Comparison of ENCODE assay signal across 22 cellular contexts in the genomic region with DNA sequence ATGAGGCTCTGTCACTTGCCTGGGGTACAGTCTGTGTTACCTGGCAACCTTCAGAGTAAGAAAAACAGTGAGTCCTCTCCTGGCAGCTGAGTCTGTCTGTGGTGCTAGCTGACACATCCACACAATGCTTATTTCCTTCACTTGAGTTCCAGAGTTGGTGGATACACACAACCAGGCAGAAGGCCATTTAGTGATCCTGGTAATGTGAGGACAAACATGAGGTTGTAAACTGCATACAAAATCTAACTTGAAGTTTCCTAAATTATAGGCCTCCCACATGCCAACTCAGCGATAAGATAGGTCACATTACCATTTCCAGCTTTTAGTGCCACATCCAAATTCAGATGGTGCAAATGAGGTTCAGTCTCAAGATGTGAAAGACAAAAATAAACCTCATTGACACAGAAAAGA.
A peak's percentile ranks its signal among the peaks of the same experiment; 100 is the strongest.
DNase-seq lines count a peak whose midpoint lies in the region; ATAC-seq and TF ChIP-seq lines count a peak whose summit lies in the region.
"Had no signal": no experiment of that assay in that cellular context is flagged by ENCODE, and none has a peak within 500 bp of the region (broad histone marks: within the 10 kb centered on the region; RNA-seq: fewer than 3 reads in every experiment).

No MANE protein-coding gene starts in this region.

- H3K9me3 ChIP-seq in breast epithelium (no peaks in the 10 kb centered on the region), right cardiac atrium (ENCODE audit: control insufficient read depth, low read length) (no peaks in the 10 kb centered on the region), spleen (no peaks in the 10 kb centered on the region)
- H3K9me3 ChIP-seq: BE2C, neutrophil, stomach, transverse colon had no signal

- H3K4me3 ChIP-seq in breast epithelium, result no peak overlapping the region
- no peak overlapping the region for H3K4me3 ChIP-seq in right cardiac atrium (ENCODE audit: low read length)
- H3K4me3 ChIP-seq in spleen, result no peak overlapping the region
- H3K4me3 ChIP-seq: stomach, transverse colon had no signal

- no peak for TF ChIP-seq POLR2A in breast epithelium (IDR thresholded peaks at IDR 0.05)
- TF ChIP-seq POLR2A in spleen (IDR thresholded peaks at IDR 0.05), result no peak

- no peaks in the 10 kb centered on the region for H3K27me3 Mint-ChIP-seq in MCF 10A (ENCODE audit: insufficient read depth, unreplicated experiment)
- no peaks in the 10 kb centered on the region for H3K27me3 Mint-ChIP-seq in activated T-cell treated with anti-CD3 and anti-CD28 coated beads, Interleukin-2, amount 50 U/mL, for 72 hours (ENCODE audit: low read depth)
- H3K27me3 Mint-ChIP-seq: activated T-cell treated with anti-CD3 and anti-CD28 coated beads, Interleukin-2, amount 50 U/mL, for 24 hours had no signal

- WGBS in right cardiac atrium, result 76% methylated on average over 1 of the region's 1 CpG
- WGBS in spleen, 5 donors, result 63 to 76% (median 74%) methylated on average over 1 of the region's 1 CpG

- H3K36me3 Mint-ChIP-seq in MCF 10A (ENCODE audit: insufficient read depth, unreplicated experiment), result peaks cover 27% of the 10 kb centered on the region
- peaks cover 0 to 2% of the 10 kb centered on the region in 2 donors for H3K36me3 Mint-ChIP-seq in activated T-cell treated with anti-CD3 and anti-CD28 coated beads, Interleukin-2, amount 50 U/mL, for 72 hours (ENCODE audit: insufficient read depth in 2 of 2)

- no peak overlapping the region for H3K4me3 Mint-ChIP-seq in MCF 10A (ENCODE audit: unreplicated experiment)
- H3K4me3 Mint-ChIP-seq in activated T-cell treated with anti-CD3 and anti-CD28 coated beads, Interleukin-2, amount 50 U/mL, for 72 hours, result no peak overlapping the region
- H3K4me3 Mint-ChIP-seq: activated T-cell treated with anti-CD3 and anti-CD28 coated beads, Interleukin-2, amount 50 U/mL, for 24 hours had no signal

- peak; percentile 82 to 86 for ATAC-seq in right cardiac atrium
- ATAC-seq in activated T-cell treated with anti-CD3 and anti-CD28 coated beads, Interleukin-2, amount 50 U/mL, for 72 hours (replicated peaks in 1 of 2), result no peak

- H3K4me1 ChIP-seq in breast epithelium (no peaks in the 10 kb centered on the region), right cardiac atrium (ENCODE audit: control insufficient read depth, insufficient read depth, low read length) (no peaks in the 10 kb centered on the region), spleen (no peaks in the 10 kb centered on the region)
- H3K4me1 ChIP-seq: stomach, transverse colon had no signal

- TF ChIP-seq CTCF in MCF 10A (IDR thresholded peaks at IDR 0.05; ENCODE audit: unreplicated experiment) (no peak), breast epithelium (IDR thresholded peaks at IDR 0.05) (no peak), spleen (IDR thresholded peaks at IDR 0.05 in 8 of 11, conservative IDR thresholded peaks at IDR 0.05 in 3 of 11) (no peak)

- POLR2A ChIA-PET in MCF 10A (lab: Yijun Ruan, JAX), result interaction anchor here (0.8 to 1.0 kb wide), 3 partner anchors 21 to 229 kb away, joined by 3 read pairs; no protein-coding TSS in a partner anchor

- H3K4me1 Mint-ChIP-seq in MCF 10A (ENCODE audit: insufficient read depth, unreplicated experiment), result no peaks in the 10 kb centered on the region
- H3K4me1 Mint-ChIP-seq in activated T-cell treated with anti-CD3 and anti-CD28 coated beads, Interleukin-2, amount 50 U/mL, for 72 hours (ENCODE audit: low read depth), result no peaks in the 10 kb centered on the region

- no peaks in the 10 kb centered on the region for H3K9me3 Mint-ChIP-seq in MCF 10A (ENCODE audit: unreplicated experiment)
- no peaks in the 10 kb centered on the region for H3K9me3 Mint-ChIP-seq in activated T-cell treated with anti-CD3 and anti-CD28 coated beads, Interleukin-2, amount 50 U/mL, for 72 hours
- H3K9me3 Mint-ChIP-seq: activated T-cell treated with anti-CD3 and anti-CD28 coated beads, Interleukin-2, amount 50 U/mL, for 24 hours had no signal

- H3K27me3 ChIP-seq in breast epithelium (no peaks in the 10 kb centered on the region), right cardiac atrium (ENCODE audit: control insufficient read depth, insufficient read depth) (no peaks in the 10 kb centered on the region), spleen (replicated peaks in 1 of 7) (no peaks in the 10 kb centered on the region)
- H3K27me3 ChIP-seq: BE2C, stomach, transverse colon had no signal

- BruUV-seq in MCF 10A (replicated peaks; lab: Mats Ljungman, UMichigan), result no TSS peak

- DNase-seq in MCF 10A (ENCODE audit: unreplicated experiment) (no peak), breast epithelium (ENCODE audit: low spot score in 2 of 2) (no peak), astrocyte of the hippocampus (ENCODE audit: low read depth, low spot score) (peak; percentile 56), right cardiac atrium (no peak), superior temporal gyrus (ENCODE audit: extremely low spot score) (peak; percentile 51), spleen (no peak), NCI-H526 (lab: John Stamatoyannopoulos, UW) (no peak)
- DNase-seq in activated T-cell treated with anti-CD3 and anti-CD28 coated beads, Interleukin-2, amount 50 U/mL, for 72 hours, result no peak
- DNase-seq: 8988T; activated naive CD4-positive, alpha-beta T cell; activated T-cell treated with anti-CD3 and anti-CD28 coated beads, Interleukin-2, amount 50 U/mL, for 24 hours; amniotic stem cell; BE2C; DMS79 treated with DMSO at 0.1 percent for 48 hours; HCEC 1CT; NCI-H524 treated with DMSO at 0.1 percent for 48 hours; retina; RPMI8226; stimulated activated CD4-positive, alpha-beta T cell treated with anti-CD3 and anti-CD28 coated beads, Interleukin-15, amount 100 ng/mL, for 24 hours; stomach; transverse colon had no signal

- H3K36me3 ChIP-seq in breast epithelium (no peaks in the 10 kb centered on the region), spleen (peaks cover 0 to 15% (median 0%) of the 10 kb centered on the region in 6 donors)
- H3K36me3 ChIP-seq: neutrophil, transverse colon had no signal

- CTCF ChIA-PET in MCF 10A (lab: Yijun Ruan, JAX), result no interaction called here

- no peak overlapping the region for H3K27ac ChIP-seq in breast epithelium
- no peak overlapping the region for H3K27ac ChIP-seq in right cardiac atrium (ENCODE audit: low read length)
- H3K27ac ChIP-seq in spleen, result no peak overlapping the region
- H3K27ac ChIP-seq: neutrophil, stomach, transverse colon had no signal

- peak overlapping the region; percentile 59 for H3K27ac Mint-ChIP-seq in MCF 10A (ENCODE audit: low read depth, unreplicated experiment)
- no peak overlapping the region for H3K27ac Mint-ChIP-seq in activated T-cell treated with anti-CD3 and anti-CD28 coated beads, Interleukin-2, amount 50 U/mL, for 72 hours
- H3K27ac Mint-ChIP-seq: activated T-cell treated with anti-CD3 and anti-CD28 coated beads, Interleukin-2, amount 50 U/mL, for 24 hours had no signal

- intact Hi-C loops in MCF 10A (cut with micrococcal nuclease) (no loop called here), breast epithelium (cut with DNase I; ENCODE audit: low total_unique reads) (no loop called here), right cardiac atrium (cut with DNase I) (no loop called here), spleen (cut with DNase I; ENCODE audit: low total_unique reads) (no loop called here)

Comparison
In these comparisons a context has a peak if more than half of its experiments do, and no peak if none do; other contexts are left out.
1. DNase-seq: peak in astrocyte of the hippocampus (single experiment) and superior temporal gyrus (single experiment); none in MCF 10A (single experiment), breast epithelium (0 of 2), right cardiac atrium (0 of 3), spleen (single experiment), activated T-cell treated with anti-CD3 and anti-CD28 coated beads, Interleukin-2, amount 50 U/mL, for 72 hours (0 of 2) and NCI-H526 (0 of 2).
2. ATAC-seq: peak in right cardiac atrium (2 of 2); none in activated T-cell treated with anti-CD3 and anti-CD28 coated beads, Interleukin-2, amount 50 U/mL, for 72 hours (0 of 2).